In genomic region chr12:113306382-113306781, GRCh38 we compare ENCODE assay signal across 20 cellular contexts. TPM values are rescaled to one million over a fixed set of nuclear protein-coding genes. Genes with fewer than 3 reads are reported as not detected.
DNase-seq lines count a peak whose midpoint lies in the region; ATAC-seq and TF ChIP-seq lines count a peak whose summit lies in the region.
"Had no signal": no experiment of that assay in that cellular context is flagged by ENCODE, and none has a peak within 500 bp of the region (broad histone marks: within the 10 kb centered on the region; RNA-seq: fewer than 3 reads in every experiment).

No MANE protein-coding gene starts in this region.

- peak; percentile 18 for DNase-seq in COLO668 (lab: John Stamatoyannopoulos, UW; ENCODE audit: unreplicated experiment)
- peak; percentile 21 for DNase-seq in Daoy (ENCODE audit: low read depth)
- DNase-seq in NCI-H2196 (lab: John Stamatoyannopoulos, UW; ENCODE audit: unreplicated experiment), result peak; percentile 25
- peak; percentile 22 for DNase-seq in fibroblast of mammary gland (ENCODE audit: low read depth)
- no peak for DNase-seq in H4 (ENCODE audit: low spot score)
- no peak for DNase-seq in NCI-H1048 (lab: John Stamatoyannopoulos, UW)
- no peak for DNase-seq in activated CD4-positive, alpha-beta T cell treated with anti-CD3 and anti-CD28 coated beads for 48 hours
- DNase-seq: activated gamma-delta T cell treated with Interleukin-2 at 50 U/mL for 16 hours; activated T-cell treated with anti-CD3 and anti-CD28 coated beads, Interleukin-2, amount 50 U/mL, for 1 hour; amniotic stem cell; CD8-positive, alpha-beta T cell; cortex of kidney; DMS79 treated with DMSO at 0.1 percent for 48 hours; MG63; NCI-H1694; occipital lobe; retina; stimulated activated CD4-positive, alpha-beta T cell treated with anti-CD3 and anti-CD28 coated beads, Interleukin-12 subunit alpha, Interleukin-12 subunit beta, amount 100 ng/mL, for 4 hours had no signal

- ATAC-seq in GM18907 (IDR thresholded peaks at IDR 0.05; ENCODE audit: unreplicated experiment), result no peak
- ATAC-seq: activated CD4-positive, CD25-positive, alpha-beta regulatory T cell treated with anti-CD3 and anti-CD28 coated beads, Interleukin-2, amount 50 U/mL, for 24 hours; CD8-positive, alpha-beta T cell had no signal

- H3K4me3 ChIP-seq in fibroblast of mammary gland (ENCODE audit: control insufficient read depth, low read depth, low read length), result no peak overlapping the region
- H3K4me3 ChIP-seq: MG63 had no signal

- TF ChIP-seq CTCF in fibroblast of mammary gland (conservative IDR thresholded peaks at IDR 0.05; ENCODE audit: control insufficient read depth, insufficient read depth, low read depth, low read length), result no peak

RNA-seq across cellular contexts. Expression of gene SLC8B1, which starts 28.5 kb away (rescaled TPM):
- total RNA-seq in Daoy (2014; rRNA removed; shearing (Covaris generic)), result 13.4 and 16.4 TPM in 2 replicates
- total RNA-seq in H4 (2014; rRNA removed; shearing (Covaris generic)), result 7.0 and 14.2 TPM in 2 replicates

RNA-seq across cellular contexts. Expression of gene PLBD2, which starts 52.0 kb away (rescaled TPM):
- 6.1 and 22.2 TPM in 2 replicates for total RNA-seq in Daoy (2014; rRNA removed; shearing (Covaris generic))
- 12.6 and 17.7 TPM in 2 replicates for total RNA-seq in H4 (2014; rRNA removed; shearing (Covaris generic))

Comparison
In these comparisons a context has a peak if more than half of its experiments do, and no peak if none do; other contexts are left out.
1. DNase-seq: peak in COLO668 (single experiment), Daoy (single experiment), NCI-H2196 (single experiment) and fibroblast of mammary gland (single experiment); none in H4 (single experiment), NCI-H1048 (single experiment) and activated CD4-positive, alpha-beta T cell treated with anti-CD3 and anti-CD28 coated beads for 48 hours (single experiment).